8 cellular contexts compared by ENCODE assay signal in genomic region chr14:23009939-23010718, GRCh38. TPM values are rescaled to one million over a fixed set of nuclear protein-coding genes. Genes with fewer than 3 reads are reported as not detected.
DNase-seq lines count a peak whose midpoint lies in the region; ATAC-seq, FAIRE-seq and TF ChIP-seq lines count a peak whose summit lies in the region.

C14orf93 (minus strand) TSS chr14:23010143; CDS start chr14:22999023, 11,120 bp downstream.

- H3K4me3 Mint-ChIP-seq in activated T-helper 1 cell treated with anti-CD3 and anti-CD28 coated beads, Interleukin-12 subunit alpha, Interleukin-12 subunit beta, Interleukin-2, Interleukin-4 antibody, amounts not matched to agents 30 ng/mL and 10 ng/mL and 1 ng/mL, durations not matched to agents 14 hours and 24 hours and 36 hours, result peak within 1 kb of the TSS; percentile 97
- peak within 1 kb of the TSS; percentile 92 to 99 (median 96) for H3K4me3 Mint-ChIP-seq in naive thymus-derived CD8-positive, alpha-beta T cell
- peak within 1 kb of the TSS; percentile 91 to 98 for H3K4me3 Mint-ChIP-seq in stimulated activated naive B cell treated with anti-CD40 and anti-IgM and Interleukin-4, amounts not matched to agents 10 μg/mL and 1 μg/mL and 100 μg/mL, for 72 hours

- H3K4me1 Mint-ChIP-seq in activated T-helper 1 cell treated with anti-CD3 and anti-CD28 coated beads, Interleukin-12 subunit alpha, Interleukin-12 subunit beta, Interleukin-2, Interleukin-4 antibody, amounts not matched to agents 30 ng/mL and 10 ng/mL and 1 ng/mL, durations not matched to agents 14 hours and 24 hours and 36 hours (ENCODE audit: low read depth), result peaks cover 48% of the 10 kb centered on the region
- peaks cover 13 to 48% (median 39%) of the 10 kb centered on the region in 4 donors for H3K4me1 Mint-ChIP-seq in naive thymus-derived CD8-positive, alpha-beta T cell
- peaks cover 14 to 33% of the 10 kb centered on the region in 2 donors for H3K4me1 Mint-ChIP-seq in stimulated activated naive B cell treated with anti-CD40 and anti-IgM and Interleukin-4, amounts not matched to agents 10 μg/mL and 1 μg/mL and 100 μg/mL, for 72 hours

- POLR2A ChIA-PET in naive thymus-derived CD8-positive, alpha-beta T cell (lab: Charles Lee), result interaction anchor here (0.9 to 2.2 kb wide), 4 partner anchors 15 to 85 kb away, joined by 3 to 10 read pairs (median 6); partner anchors contain the start of genes ACIN1 and C14orf119

- no peaks in the 10 kb centered on the region for H3K9me3 Mint-ChIP-seq in activated T-helper 1 cell treated with anti-CD3 and anti-CD28 coated beads, Interleukin-12 subunit alpha, Interleukin-12 subunit beta, Interleukin-2, Interleukin-4 antibody, amounts not matched to agents 30 ng/mL and 10 ng/mL and 1 ng/mL, durations not matched to agents 14 hours and 24 hours and 36 hours
- H3K9me3 Mint-ChIP-seq in naive thymus-derived CD8-positive, alpha-beta T cell, result no peaks in the 10 kb centered on the region
- peaks cover 0 to 2% of the 10 kb centered on the region in 2 donors for H3K9me3 Mint-ChIP-seq in stimulated activated naive B cell treated with anti-CD40 and anti-IgM and Interleukin-4, amounts not matched to agents 10 μg/mL and 1 μg/mL and 100 μg/mL, for 72 hours

- intact Hi-C loops in activated T-helper 1 cell treated with anti-CD3 and anti-CD28 coated beads, Interleukin-12 subunit alpha, Interleukin-12 subunit beta, Interleukin-2, Interleukin-4 antibody, amounts not matched to agents 30 ng/mL and 10 ng/mL and 1 ng/mL, durations not matched to agents 14 hours and 24 hours and 36 hours (cut with micrococcal nuclease), result no loop called here

- ATAC-seq in naive thymus-derived CD8-positive, alpha-beta T cell, result peak; percentile 19 to 35
- peak; percentile 41 to 48 for ATAC-seq in stimulated activated naive B cell treated with anti-CD40 and anti-IgM and Interleukin-4, amounts not matched to agents 10 μg/mL and 1 μg/mL and 100 μg/mL, for 72 hours (replicated peaks)
- ATAC-seq in GM18519 (IDR thresholded peaks at IDR 0.05; ENCODE audit: low FRiP score, unreplicated experiment), result no peak

- TF ChIP-seq CTCF in fibroblast of mammary gland (conservative IDR thresholded peaks at IDR 0.05; ENCODE audit: control insufficient read depth, insufficient read depth, low read depth, low read length), result no peak

- FAIRE-seq in GM18507 (lab: Jason Lieb, UNC), result no peak

- no peaks in the 10 kb centered on the region for H3K27me3 Mint-ChIP-seq in activated T-helper 1 cell treated with anti-CD3 and anti-CD28 coated beads, Interleukin-12 subunit alpha, Interleukin-12 subunit beta, Interleukin-2, Interleukin-4 antibody, amounts not matched to agents 30 ng/mL and 10 ng/mL and 1 ng/mL, durations not matched to agents 14 hours and 24 hours and 36 hours (ENCODE audit: insufficient read depth)
- H3K27me3 Mint-ChIP-seq in naive thymus-derived CD8-positive, alpha-beta T cell, result no peaks in the 10 kb centered on the region
- H3K27me3 Mint-ChIP-seq in stimulated activated naive B cell treated with anti-CD40 and anti-IgM and Interleukin-4, amounts not matched to agents 10 μg/mL and 1 μg/mL and 100 μg/mL, for 72 hours, result no peaks in the 10 kb centered on the region

- H3K27ac Mint-ChIP-seq in activated T-helper 1 cell treated with anti-CD3 and anti-CD28 coated beads, Interleukin-12 subunit alpha, Interleukin-12 subunit beta, Interleukin-2, Interleukin-4 antibody, amounts not matched to agents 30 ng/mL and 10 ng/mL and 1 ng/mL, durations not matched to agents 14 hours and 24 hours and 36 hours, result peak within 1 kb of the TSS; percentile 97
- H3K27ac Mint-ChIP-seq in naive thymus-derived CD8-positive, alpha-beta T cell, result peak within 1 kb of the TSS; percentile 82 to 99 (median 98)
- peak within 1 kb of the TSS; percentile 99 for H3K27ac Mint-ChIP-seq in stimulated activated naive B cell treated with anti-CD40 and anti-IgM and Interleukin-4, amounts not matched to agents 10 μg/mL and 1 μg/mL and 100 μg/mL, for 72 hours

- peaks cover 1% of the 10 kb centered on the region for H3K36me3 Mint-ChIP-seq in activated T-helper 1 cell treated with anti-CD3 and anti-CD28 coated beads, Interleukin-12 subunit alpha, Interleukin-12 subunit beta, Interleukin-2, Interleukin-4 antibody, amounts not matched to agents 30 ng/mL and 10 ng/mL and 1 ng/mL, durations not matched to agents 14 hours and 24 hours and 36 hours (ENCODE audit: low read depth)
- H3K36me3 Mint-ChIP-seq in naive thymus-derived CD8-positive, alpha-beta T cell, result no peaks in the 10 kb centered on the region
- no peaks in the 10 kb centered on the region for H3K36me3 Mint-ChIP-seq in stimulated activated naive B cell treated with anti-CD40 and anti-IgM and Interleukin-4, amounts not matched to agents 10 μg/mL and 1 μg/mL and 100 μg/mL, for 72 hours

- DNase-seq in GM18507 (ENCODE audit: extremely low spot score, insufficient read length, low read depth) (peak; percentile 76), RKO (ENCODE audit: low spot score) (peak; percentile 84), fibroblast of mammary gland (ENCODE audit: low read depth) (peak; percentile 44)
- DNase-seq in Jurkat, Clone E6-1 (ENCODE audit: low read depth, low spot score), result peak; percentile 62
- peak; percentile 74 for DNase-seq in activated T-helper 1 cell treated with anti-CD3 and anti-CD28 coated beads, Interleukin-12 subunit alpha, Interleukin-12 subunit beta, Interleukin-2, Interleukin-4 antibody, amounts not matched to agents 30 ng/mL and 10 ng/mL and 1 ng/mL, durations not matched to agents 14 hours and 24 hours and 36 hours (ENCODE audit: low spot score)
- peak; percentile 62 to 85 (median 73) for DNase-seq in naive thymus-derived CD8-positive, alpha-beta T cell
- peak; percentile 64 for DNase-seq in stimulated activated naive B cell treated with anti-CD40 and anti-IgM and Interleukin-4, amounts not matched to agents 10 μg/mL and 1 μg/mL and 100 μg/mL, for 72 hours

- peak within 1 kb of the TSS; percentile 69 for H3K4me3 ChIP-seq in Jurkat, Clone E6-1 (ENCODE audit: low read length)
- peak within 1 kb of the TSS; percentile 53 for H3K4me3 ChIP-seq in fibroblast of mammary gland (ENCODE audit: control insufficient read depth, low read depth, low read length)

RNA-seq across cellular contexts. Expression of gene C14orf93, which starts in this region (rescaled TPM):
- 4.7 TPM for polyA plus RNA-seq in Jurkat, Clone E6-1 (2012; ENCODE audit: insufficient read depth, insufficient read length)
- total RNA-seq in activated T-helper 1 cell treated with anti-CD3 and anti-CD28 coated beads, Interleukin-12 subunit alpha, Interleukin-12 subunit beta, Interleukin-2, Interleukin-4 antibody, amounts not matched to agents 30 ng/mL and 10 ng/mL and 1 ng/mL, durations not matched to agents 14 hours and 24 hours and 36 hours, result 6.3 and 7.2 TPM in 2 replicates
- total RNA-seq in naive thymus-derived CD8-positive, alpha-beta T cell, result 10 to 100 TPM; 16.8 to 17.3 TPM
- 10 to 100 TPM in 1 of 3 donors, 1 to 10 TPM in 2; 5.6 to 10.9 (median 7.5) TPM for polyA plus RNA-seq in naive thymus-derived CD8-positive, alpha-beta T cell
